ENCODE assay signal across 14 cellular contexts in the genomic region with DNA sequence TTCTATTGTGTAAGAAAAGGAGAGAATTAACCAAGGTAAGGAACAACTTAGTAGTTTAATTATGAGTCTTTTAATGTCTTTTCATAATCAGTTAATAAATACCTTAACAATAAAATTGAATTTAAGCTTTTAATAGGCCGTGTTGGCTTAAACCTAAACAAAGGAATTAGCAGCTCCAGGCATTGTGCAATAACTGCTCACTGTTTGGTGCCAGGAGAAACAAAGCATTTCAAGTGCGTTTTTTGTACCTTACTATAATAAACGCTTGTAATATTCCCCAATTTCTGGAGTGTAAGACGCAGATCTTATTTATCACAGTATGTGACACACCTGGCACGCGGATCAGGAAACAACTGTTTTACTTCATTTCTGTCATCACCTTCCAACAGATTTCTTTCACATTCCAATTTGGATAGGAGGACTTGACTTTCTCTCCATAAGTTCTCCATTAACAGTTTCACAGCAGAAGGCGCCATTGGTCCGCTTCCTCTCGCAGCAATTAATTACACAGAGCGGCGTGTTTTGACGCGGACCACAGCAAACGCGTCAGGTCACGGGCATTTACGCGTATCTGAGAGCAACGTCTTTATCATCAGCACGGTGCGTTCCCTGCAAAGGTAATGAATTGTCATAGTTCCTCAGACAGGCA.
DNase-seq lines count a peak whose midpoint lies in the region; ATAC-seq and TF ChIP-seq lines count a peak whose summit lies in the region.
"Had no signal": no experiment of that assay in that cellular context is flagged by ENCODE, and none has a peak within 500 bp of the region (broad histone marks: within the 10 kb centered on the region; RNA-seq: fewer than 3 reads in every experiment).

No MANE protein-coding gene starts in this region.

- H3K4me1 Mint-ChIP-seq in activated T-cell treated with anti-CD3 and anti-CD28 coated beads, Interleukin-2, amount 50 U/mL, for 24 hours (ENCODE audit: low read depth), result no peaks in the 10 kb centered on the region
- H3K4me1 Mint-ChIP-seq in T-cell, result no peaks in the 10 kb centered on the region
- H3K4me1 Mint-ChIP-seq: stimulated activated naive B cell treated with anti-CD40 and anti-IgM and Interleukin-4, amounts not matched to agents 10 μg/mL and 1 μg/mL and 100 μg/mL, for 72 hours had no signal

- H3K4me3 ChIP-seq in foreskin fibroblast (ENCODE audit: low read depth in 1 of 2, low read length in 2 of 2) (peak overlapping the region; percentile 15 to 54), skeletal muscle cell (ENCODE audit: low read depth, low read length) (peak overlapping the region; percentile 39)
- H3K4me3 ChIP-seq: lung had no signal

- DNase-seq in ELR (ENCODE audit: low read depth) (peak; percentile 2), SHP77 (lab: John Stamatoyannopoulos, UW) (peak; percentile 29 to 42), foreskin fibroblast (peak in 1 of 2 donors; percentile 56), skeletal muscle cell (ENCODE audit: low read depth) (no peak), occipital lobe (lab: John Stamatoyannopoulos, UW) (no peak), T-cell (no peak)
- no peak for DNase-seq in activated T-cell treated with anti-CD3 and anti-CD28 coated beads, Interleukin-2, amount 50 U/mL, for 24 hours
- DNase-seq: activated T-cell treated with anti-CD3 and anti-CD28 coated beads for 4 hours; CD8-positive, alpha-beta T cell; NCI-H526; stimulated activated CD4-positive, alpha-beta T cell treated with anti-CD3 and anti-CD28 coated beads, Interleukin-2, amount 100 ng/mL, for 48 hours; stimulated activated naive B cell treated with anti-CD40 and anti-IgM and Interleukin-4, amounts not matched to agents 10 μg/mL and 1 μg/mL and 100 μg/mL, for 72 hours had no signal

- no peak overlapping the region for H3K27ac Mint-ChIP-seq in activated T-cell treated with anti-CD3 and anti-CD28 coated beads, Interleukin-2, amount 50 U/mL, for 24 hours
- H3K27ac Mint-ChIP-seq in T-cell, result no peak overlapping the region
- H3K27ac Mint-ChIP-seq: CD8-positive, alpha-beta T cell; stimulated activated naive B cell treated with anti-CD40 and anti-IgM and Interleukin-4, amounts not matched to agents 10 μg/mL and 1 μg/mL and 100 μg/mL, for 72 hours had no signal

- no peaks in the 10 kb centered on the region for H3K9me3 Mint-ChIP-seq in activated T-cell treated with anti-CD3 and anti-CD28 coated beads, Interleukin-2, amount 50 U/mL, for 24 hours
- no peaks in the 10 kb centered on the region for H3K9me3 Mint-ChIP-seq in T-cell
- H3K9me3 Mint-ChIP-seq: CD8-positive, alpha-beta T cell had no signal

- CTCF ChIA-PET in T-cell (lab: Charles Lee), result interaction anchor here in 1 of 2 donors (0.6 kb wide), 1 partner anchor 8 kb away, joined by 3 read pairs; no protein-coding TSS in a partner anchor

- H3K4me3 Mint-ChIP-seq in activated T-cell treated with anti-CD3 and anti-CD28 coated beads, Interleukin-2, amount 50 U/mL, for 24 hours, result no peak overlapping the region
- no peak overlapping the region for H3K4me3 Mint-ChIP-seq in T-cell
- H3K4me3 Mint-ChIP-seq: CD8-positive, alpha-beta T cell; stimulated activated naive B cell treated with anti-CD40 and anti-IgM and Interleukin-4, amounts not matched to agents 10 μg/mL and 1 μg/mL and 100 μg/mL, for 72 hours had no signal

- ATAC-seq in HG02571 (IDR thresholded peaks at IDR 0.05; ENCODE audit: unreplicated experiment) (no peak), T-cell (replicated peaks in 1 of 4) (no peak)
- ATAC-seq: CD8-positive, alpha-beta T cell; stimulated activated naive B cell treated with anti-CD40 and anti-IgM and Interleukin-4, amounts not matched to agents 10 μg/mL and 1 μg/mL and 100 μg/mL, for 72 hours had no signal

- POLR2A ChIA-PET in T-cell (lab: Charles Lee), result no interaction called here

- H3K36me3 Mint-ChIP-seq in activated T-cell treated with anti-CD3 and anti-CD28 coated beads, Interleukin-2, amount 50 U/mL, for 24 hours (ENCODE audit: low read depth), result no peaks in the 10 kb centered on the region
- no peaks in the 10 kb centered on the region for H3K36me3 Mint-ChIP-seq in T-cell
- H3K36me3 Mint-ChIP-seq: CD8-positive, alpha-beta T cell; stimulated activated naive B cell treated with anti-CD40 and anti-IgM and Interleukin-4, amounts not matched to agents 10 μg/mL and 1 μg/mL and 100 μg/mL, for 72 hours had no signal

- H3K27me3 Mint-ChIP-seq in activated T-cell treated with anti-CD3 and anti-CD28 coated beads, Interleukin-2, amount 50 U/mL, for 24 hours, result peaks cover 2% of the 10 kb centered on the region
- no peaks in the 10 kb centered on the region for H3K27me3 Mint-ChIP-seq in T-cell
- H3K27me3 Mint-ChIP-seq: stimulated activated naive B cell treated with anti-CD40 and anti-IgM and Interleukin-4, amounts not matched to agents 10 μg/mL and 1 μg/mL and 100 μg/mL, for 72 hours had no signal

- TF ChIP-seq CTCF in foreskin fibroblast (IDR thresholded peaks at IDR 0.05; ENCODE audit: low read depth, low read length), result no peak

Comparison
In these comparisons a context has a peak if more than half of its experiments do, and no peak if none do; other contexts are left out.
1. DNase-seq: peak in ELR (single experiment) and SHP77 (2 of 2); none in skeletal muscle cell (single experiment), activated T-cell treated with anti-CD3 and anti-CD28 coated beads, Interleukin-2, amount 50 U/mL, for 24 hours (single experiment), occipital lobe (single experiment) and T-cell (0 of 34).